15 cellular contexts compared by ENCODE assay signal in the genomic region with DNA sequence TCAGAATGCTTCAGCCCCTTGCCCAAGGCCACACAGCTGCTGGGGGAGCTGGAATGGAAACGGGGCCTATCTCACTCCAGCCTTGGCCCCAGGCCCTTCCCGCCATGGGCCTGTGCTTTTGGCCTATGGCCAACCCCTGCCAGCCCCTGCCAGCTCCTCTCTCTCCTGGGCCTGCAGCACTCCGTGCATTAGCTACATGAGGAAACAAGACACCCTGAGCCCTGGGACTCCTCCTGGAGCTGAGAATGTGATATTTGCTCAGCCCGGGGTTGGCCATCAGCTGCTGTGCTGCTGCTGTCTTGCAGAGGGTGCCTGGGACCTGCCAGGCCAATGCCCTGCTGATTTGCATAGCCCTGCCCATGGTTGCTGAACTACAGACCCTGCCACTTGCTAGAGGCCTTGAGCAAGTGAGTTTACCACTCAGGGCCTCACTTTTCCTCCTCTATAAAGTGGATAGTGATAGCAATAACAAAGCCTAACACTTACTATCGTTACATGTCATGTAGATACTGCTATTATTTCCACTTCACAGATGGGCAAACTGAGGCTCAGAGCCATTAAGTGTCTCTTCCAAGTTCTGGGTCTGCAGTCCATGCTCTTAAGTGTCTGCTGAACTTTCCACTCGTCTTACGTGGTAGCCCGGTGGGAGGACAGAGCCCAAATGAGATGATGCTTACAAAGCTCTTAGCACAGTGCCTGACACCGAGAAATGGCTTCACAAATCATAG.
DNase-seq lines count a peak whose midpoint lies in the region; ATAC-seq and TF ChIP-seq lines count a peak whose summit lies in the region.
"Had no signal": no experiment of that assay in that cellular context is flagged by ENCODE, and none has a peak within 500 bp of the region (broad histone marks: within the 10 kb centered on the region; RNA-seq: fewer than 3 reads in every experiment).

No MANE protein-coding gene starts in this region.

- no peak overlapping the region for H3K4me3 ChIP-seq in HEK293 (ENCODE audit: low read depth, low read length)
- H3K4me3 ChIP-seq in body of pancreas, result no peak overlapping the region
- no peak overlapping the region for H3K4me3 ChIP-seq in neuronal stem cell (ENCODE audit: low read length in 2 of 2)
- H3K4me3 ChIP-seq: breast epithelium, SJSA1 had no signal

- H3K27me3 ChIP-seq in body of pancreas (no peaks in the 10 kb centered on the region), neuronal stem cell (ENCODE audit: control insufficient read depth in 3 of 3, insufficient read depth in 3 of 3, low read depth in 1 of 3, low read length in 3 of 3) (no peaks in the 10 kb centered on the region)
- H3K27me3 ChIP-seq: breast epithelium, SJSA1 had no signal

- no peak for TF ChIP-seq POLR2A in body of pancreas (IDR thresholded peaks at IDR 0.05)

- H3K18ac ChIP-seq in neuronal stem cell (ENCODE audit: low read length), result no peak overlapping the region

- WGBS in body of pancreas, 2 donors, result 42 to 51% methylated on average over 6 to 9 of the region's 9 CpGs
- no CpG with 5 or more reads among the region's 9 CpGs for WGBS in neuronal stem cell (ENCODE audit: extremely low coverage in 2 of 2, insufficient read length in 2 of 2, insufficient replicate concordance in 1 of 2), 2 donors

- no peak overlapping the region for H3K4me2 ChIP-seq in neuronal stem cell (ENCODE audit: insufficient read depth, low read length, poor library complexity, severe bottlenecking)

- peak; percentile 79 for ATAC-seq in body of pancreas
- no peak for ATAC-seq in GM21619 (IDR thresholded peaks at IDR 0.05; ENCODE audit: unreplicated experiment)
- ATAC-seq: effector memory CD8-positive, alpha-beta T cell; stimulated activated naive CD8-positive, alpha-beta T cell treated with anti-CD3 and anti-CD28 coated beads, Interleukin-15, Interleukin-2, amounts not matched to agents 100 U/mL and 50 U/mL, for 24 hours had no signal

- peak; percentile 79 for DNase-seq in NCI-H2171 (lab: John Stamatoyannopoulos, UW)
- peak; percentile 69 to 88 (median 87) for DNase-seq in body of pancreas
- DNase-seq in neuronal stem cell (ENCODE audit: low spot score), result no peak
- no peak for DNase-seq in kidney glomerular epithelial cell (lab: John Stamatoyannopoulos, UW)
- no peak for DNase-seq in stimulated activated CD4-positive, alpha-beta T cell treated with anti-CD3 and anti-CD28 coated beads, Interleukin-2, amount 100 ng/mL, for 24 hours
- DNase-seq: activated naive CD4-positive, alpha-beta T cell treated with anti-CD3 and anti-CD28 coated beads, Interleukin-2, amount 50 U/mL, for 16 hours; effector memory CD8-positive, alpha-beta T cell; foreskin fibroblast; GOT3; Kasumi-1; stimulated activated naive CD8-positive, alpha-beta T cell treated with anti-CD3 and anti-CD28 coated beads, Interleukin-15, Interleukin-2, amounts not matched to agents 100 U/mL and 50 U/mL, for 24 hours had no signal

- H4K8ac ChIP-seq in neuronal stem cell (ENCODE audit: low read depth, low read length), result no peak overlapping the region

- H3K27ac ChIP-seq in HEK293 (ENCODE audit: extremely low read depth, low read depth, low read length) (peak overlapping the region; percentile 3; the same call in 1 of the 2 replicates), body of pancreas (peak overlapping the region; percentile 24 to 62 (median 54)), neuronal stem cell (replicated peaks; ENCODE audit: low read length) (no peak overlapping the region)
- H3K27ac ChIP-seq: breast epithelium, SJSA1 had no signal

- no peak overlapping the region for H2BK15ac ChIP-seq in neuronal stem cell (ENCODE audit: low read length)

- no peak overlapping the region for H2AK5ac ChIP-seq in neuronal stem cell (ENCODE audit: low read depth, low read length)

- H3K36me3 ChIP-seq in HEK293 (ENCODE audit: control insufficient read depth in 2 of 2, insufficient read depth in 1 of 2, low read length in 2 of 2), result peaks cover 0 to 34% of the 10 kb centered on the region in 2 experiments; a peak in 1 of 3 replicates
- no peaks in the 10 kb centered on the region for H3K36me3 ChIP-seq in body of pancreas (replicated peaks in 1 of 2; ENCODE audit: insufficient read depth in 1 of 2, low read depth in 2 of 2)
- H3K36me3 ChIP-seq in neuronal stem cell (replicated peaks in 1 of 2; ENCODE audit: control insufficient read depth in 2 of 2, insufficient read depth in 2 of 2, low read length in 2 of 2), result peaks cover 30 to 37% of the 10 kb centered on the region in 2 donors
- H3K36me3 ChIP-seq: breast epithelium, SJSA1 had no signal

- CTCF ChIA-PET in HEK293 (lab: Yijun Ruan, JAX), result interaction anchor here (0.6 to 15.6 kb wide), 7 partner anchors 20 to 1048 kb away, joined by 3 to 300 read pairs (median 3); a partner anchor contains a TSS

- H3K14ac ChIP-seq in neuronal stem cell (ENCODE audit: low read length), result no peak overlapping the region

- peak overlapping the region; percentile 55 for H3K9ac ChIP-seq in neuronal stem cell (ENCODE audit: low read depth, low read length, poor library complexity)

- no peak overlapping the region for H3K4ac ChIP-seq in neuronal stem cell (ENCODE audit: low read length)

- no peak overlapping the region for H2BK12ac ChIP-seq in neuronal stem cell (ENCODE audit: low read length)

- H4K91ac ChIP-seq in neuronal stem cell (ENCODE audit: low read depth, low read length, poor library complexity), result no peak overlapping the region

- H3K4me1 ChIP-seq in HEK293 (ENCODE audit: control insufficient read depth, insufficient read depth, low read length) (no peaks in the 10 kb centered on the region; the same call in 1 of the 2 replicates), body of pancreas (peaks cover 23% of the 10 kb centered on the region), neuronal stem cell (ENCODE audit: control insufficient read depth in 2 of 2, insufficient read depth in 1 of 2, low read depth in 1 of 2, low read length in 2 of 2) (peaks cover 0 to 2% of the 10 kb centered on the region in 2 donors)
- H3K4me1 ChIP-seq: breast epithelium, SJSA1 had no signal

- H2BK5ac ChIP-seq in neuronal stem cell (ENCODE audit: low read length), result no peak overlapping the region

- POLR2A ChIA-PET in HEK293 (lab: Yijun Ruan, JAX), result no interaction called here

- H2AFZ ChIP-seq in neuronal stem cell (ENCODE audit: low read length), result no peak overlapping the region

- H2BK120ac ChIP-seq in neuronal stem cell (ENCODE audit: low read depth, low read length), result no peak overlapping the region

- H3K79me1 ChIP-seq in neuronal stem cell (ENCODE audit: low read depth, low read length), result peaks cover under 1% of the 10 kb centered on the region

- intact Hi-C loops in body of pancreas (cut with DNase I), result loop anchor here (10.0 kb wide), 1 partner anchor 287 kb away; no protein-coding TSS in a partner anchor

- H3K9me3 ChIP-seq in HEK293 (ENCODE audit: control insufficient read depth, insufficient read depth, low read depth, low read length) (no peaks in the 10 kb centered on the region), body of pancreas (no peaks in the 10 kb centered on the region), neuronal stem cell (replicated peaks in 1 of 2; ENCODE audit: control insufficient read depth in 2 of 2, insufficient read depth in 1 of 2, low read depth in 1 of 2, low read length in 2 of 2) (peaks cover 12 to 15% of the 10 kb centered on the region in 2 donors)

- 0 out of 2 replicates have a peak, but pooled peaks have one; percentile 9 for TF ChIP-seq CTCF in HEK293 (tag by site-specific recombination; IDR thresholded peaks at IDR 0.05)
- no peak for TF ChIP-seq CTCF in body of pancreas (IDR thresholded peaks at IDR 0.05)

- no peak overlapping the region for H3K23ac ChIP-seq in neuronal stem cell (ENCODE audit: low read depth, low read length, poor library complexity)

TF ChIP-seq in HEK293, 187 proteins besides CTCF, POLR2A, EP300 and RAD21:
- no peak for TF ChIP-seq ZNF354C (tag by site-specific recombination; IDR thresholded peaks at IDR 0.05; ENCODE audit: borderline replicate concordance, low read depth)
- peak; percentile 60 for TF ChIP-seq ZIC2 (tag by site-specific recombination; IDR thresholded peaks at IDR 0.05)
- TF ChIP-seq ZBTB48 (tag by site-specific recombination; IDR thresholded peaks at IDR 0.05), result peak; percentile 41; the same call in 1 of the 2 replicates
- TF ChIP-seq ZNF549 (tag by site-specific recombination; IDR thresholded peaks at IDR 0.05), result no peak
TF ChIP-seq in HEK293: peak in this region for 2.

Comparison
In these comparisons a context has a peak if more than half of its experiments do, and no peak if none do; other contexts are left out.
1. DNase-seq: peak in NCI-H2171 (single experiment) and body of pancreas (4 of 4); none in neuronal stem cell (single experiment), kidney glomerular epithelial cell (single experiment) and stimulated activated CD4-positive, alpha-beta T cell treated with anti-CD3 and anti-CD28 coated beads, Interleukin-2, amount 100 ng/mL, for 24 hours (0 of 2).